8 cellular contexts compared by ENCODE assay signal in the genomic region with DNA sequence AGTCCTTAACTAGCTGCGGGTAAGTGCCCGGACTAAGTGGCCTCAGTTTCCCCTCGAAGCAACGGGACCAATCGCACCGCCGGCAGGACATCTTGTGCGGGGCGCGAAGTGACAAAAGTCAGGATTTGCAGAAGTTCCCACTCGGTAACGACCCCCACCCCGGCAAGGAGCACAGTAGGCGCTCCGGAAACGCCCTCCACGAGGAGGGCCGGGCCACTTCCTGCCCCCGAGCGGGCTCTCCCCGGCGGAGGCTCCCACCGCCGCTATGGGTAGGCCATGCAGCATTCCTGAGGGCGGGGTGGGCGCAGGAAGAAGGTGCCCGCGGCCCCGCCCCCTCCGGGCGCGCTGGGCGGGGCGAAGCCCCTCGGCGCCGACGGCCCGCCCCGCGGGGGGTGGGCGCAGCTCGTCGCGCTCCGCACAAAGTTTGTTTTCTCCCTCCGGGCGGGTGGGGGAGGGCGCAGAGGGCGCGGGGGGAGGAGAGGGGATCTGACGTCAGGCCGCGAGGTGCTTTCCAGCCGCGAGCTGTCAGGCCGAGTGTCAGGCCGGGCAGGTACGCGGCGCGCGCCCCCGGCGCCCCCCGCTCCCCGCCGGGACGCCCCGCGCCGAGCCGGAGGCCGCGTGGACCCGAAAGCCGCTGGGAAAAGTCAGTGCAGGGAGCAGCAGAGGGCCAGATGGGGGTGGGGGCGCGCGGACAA. TPM values are rescaled to one million over a fixed set of nuclear protein-coding genes. Genes with fewer than 3 reads are reported as not detected.
DNase-seq lines count a peak whose midpoint lies in the region; ATAC-seq and TF ChIP-seq lines count a peak whose summit lies in the region.

A gene (plus strand): TSS at position 495 of the 695 bp plus-strand sequence. CDS start 5,178 bp downstream, outside the sequence.

- H3F3A ChIP-seq in neural cell (ENCODE audit: insufficient read depth, low read length, poor library complexity, severe bottlenecking): no peaks in the 10 kb centered on the region

- H2AFZ ChIP-seq in neural cell (ENCODE audit: low read depth, low read length): no peak within 1 kb of the TSS

- peaks cover 26% of the 10 kb centered on the region for H3K36me3 Mint-ChIP-seq in activated T-helper 2 cell treated with anti-CD3 and anti-CD28 coated beads, Interferon-gamma antibody, Interleukin-2, Interleukin-4, amounts not matched to agents 10 μg/mL and 5 μg/mL and 100 μg/mL, durations not matched to agents 14 hours and 24 hours and 36 hours (ENCODE audit: low read depth)

- no peaks in the 10 kb centered on the region for H4K20me1 ChIP-seq in neural cell (ENCODE audit: insufficient read depth)

- H3K27me3 Mint-ChIP-seq in activated T-helper 2 cell treated with anti-CD3 and anti-CD28 coated beads, Interferon-gamma antibody, Interleukin-2, Interleukin-4, amounts not matched to agents 10 μg/mL and 5 μg/mL and 100 μg/mL, durations not matched to agents 14 hours and 24 hours and 36 hours (ENCODE audit: low read depth): no peaks in the 10 kb centered on the region

- no peak for TF ChIP-seq RAD21 in neural cell (conservative IDR thresholded peaks at IDR 0.05)

- peak within 1 kb of the TSS; percentile 97 for H3K4me3 Mint-ChIP-seq in activated T-helper 2 cell treated with anti-CD3 and anti-CD28 coated beads, Interferon-gamma antibody, Interleukin-2, Interleukin-4, amounts not matched to agents 10 μg/mL and 5 μg/mL and 100 μg/mL, durations not matched to agents 14 hours and 24 hours and 36 hours (ENCODE audit: low read depth)

- peak within 1 kb of the TSS; percentile 39 for H3K4me2 ChIP-seq in neural cell (ENCODE audit: low read length)

- peak within 1 kb of the TSS; percentile 99 for H3K27ac Mint-ChIP-seq in activated T-helper 2 cell treated with anti-CD3 and anti-CD28 coated beads, Interferon-gamma antibody, Interleukin-2, Interleukin-4, amounts not matched to agents 10 μg/mL and 5 μg/mL and 100 μg/mL, durations not matched to agents 14 hours and 24 hours and 36 hours

- H3K79me2 ChIP-seq in neural cell (replicated peaks; ENCODE audit: insufficient read depth, low read length): peaks cover 24% of the 10 kb centered on the region

- WGBS in stomach, 5 donors: 2 to 32% (median 4%) methylated on average over 11 to 80 of the region's 80 CpGs

- H3K36me3 ChIP-seq in RWPE2 (ENCODE audit: low read depth): no peaks in the 10 kb centered on the region
- H3K36me3 ChIP-seq in neural cell (ENCODE audit: insufficient read depth, low read length): no peaks in the 10 kb centered on the region
- no peaks in the 10 kb centered on the region for H3K36me3 ChIP-seq in stomach

- H3K27me3 ChIP-seq in RWPE2 (ENCODE audit: insufficient read depth, poor library complexity, severe bottlenecking): no peaks in the 10 kb centered on the region
- peaks cover 22% of the 10 kb centered on the region for H3K27me3 ChIP-seq in neural cell (ENCODE audit: insufficient read depth, low read depth, low read length)
- H3K27me3 ChIP-seq in stomach: no peaks in the 10 kb centered on the region

- TF ChIP-seq POLR2A in stomach (IDR thresholded peaks at IDR 0.05): no peak

- ATAC-seq in GM19452 (IDR thresholded peaks at IDR 0.05; ENCODE audit: unreplicated experiment) (peak; percentile 59), RWPE2 (ENCODE audit: low read depth) (peak; percentile 60)

- TF ChIP-seq CTCF in RWPE2 (IDR thresholded peaks at IDR 0.05; ENCODE audit: poor library complexity, severe bottlenecking): no peak
- no peak for TF ChIP-seq CTCF in neural cell (IDR thresholded peaks at IDR 0.05; ENCODE audit: poor library complexity, severe bottlenecking)
- no peak for TF ChIP-seq CTCF in stomach (IDR thresholded peaks at IDR 0.05)

- H3K9me2 ChIP-seq in neural cell (ENCODE audit: insufficient read depth, low read length): no peaks in the 10 kb centered on the region

- H3K4me1 Mint-ChIP-seq in activated T-helper 2 cell treated with anti-CD3 and anti-CD28 coated beads, Interferon-gamma antibody, Interleukin-2, Interleukin-4, amounts not matched to agents 10 μg/mL and 5 μg/mL and 100 μg/mL, durations not matched to agents 14 hours and 24 hours and 36 hours (ENCODE audit: low read depth): peaks cover 34% of the 10 kb centered on the region

- intact Hi-C loops in activated T-helper 2 cell treated with anti-CD3 and anti-CD28 coated beads, Interferon-gamma antibody, Interleukin-2, Interleukin-4, amounts not matched to agents 10 μg/mL and 5 μg/mL and 100 μg/mL, durations not matched to agents 14 hours and 24 hours and 36 hours (cut with micrococcal nuclease): loop anchor here (1.0 to 2.0 kb wide), 4 partner anchors 16 to 72 kb away; a partner anchor contains a TSS
- intact Hi-C loops in stomach (cut with DNase I; ENCODE audit: low total_unique reads): no loop called here

- peak within 1 kb of the TSS; percentile 88 for H3K4me3 ChIP-seq in RWPE2 (ENCODE audit: severe bottlenecking)
- H3K4me3 ChIP-seq in neural cell (ENCODE audit: low read length): peak within 1 kb of the TSS; percentile 70
- peak within 1 kb of the TSS; percentile 74 to 89 (median 82) for H3K4me3 ChIP-seq in stomach

- peak within 1 kb of the TSS; percentile 46 for H3K9ac ChIP-seq in neural cell (ENCODE audit: low read length)

- H3K9me3 Mint-ChIP-seq in activated T-helper 2 cell treated with anti-CD3 and anti-CD28 coated beads, Interferon-gamma antibody, Interleukin-2, Interleukin-4, amounts not matched to agents 10 μg/mL and 5 μg/mL and 100 μg/mL, durations not matched to agents 14 hours and 24 hours and 36 hours: no peaks in the 10 kb centered on the region

- H3K9me3 ChIP-seq in RWPE2 (ENCODE audit: severe bottlenecking): no peaks in the 10 kb centered on the region
- no peaks in the 10 kb centered on the region for H3K9me3 ChIP-seq in neural cell (ENCODE audit: low read length)
- no peaks in the 10 kb centered on the region for H3K9me3 ChIP-seq in stomach

- TF ChIP-seq EP300 in neural cell (conservative IDR thresholded peaks at IDR 0.05; ENCODE audit: poor library complexity, severe bottlenecking) (no peak), stomach (IDR thresholded peaks at IDR 0.05) (no peak)

- H3K4me1 ChIP-seq in RWPE2 (ENCODE audit: insufficient read depth, poor library complexity, severe bottlenecking) (peaks cover 7% of the 10 kb centered on the region), stomach (peaks cover 15 to 34% (median 31%) of the 10 kb centered on the region in 4 donors)

- H3K27ac ChIP-seq in RWPE2 (ENCODE audit: poor library complexity, severe bottlenecking) (peak within 1 kb of the TSS; percentile 58), neural cell (ENCODE audit: low read length) (no peak within 1 kb of the TSS), stomach (peak within 1 kb of the TSS; percentile 87 to 97 (median 94))

- DNase-seq in CMK (ENCODE audit: low read depth): peak; percentile 78
- DNase-seq in HPDE6-E6E7 (ENCODE audit: extremely low spot score): peak; percentile 86
- peak; percentile 98 for DNase-seq in RWPE2 (ENCODE audit: low spot score)
- DNase-seq in activated T-helper 2 cell treated with anti-CD3 and anti-CD28 coated beads, Interferon-gamma antibody, Interleukin-2, Interleukin-4, amounts not matched to agents 10 μg/mL and 5 μg/mL and 100 μg/mL, durations not matched to agents 14 hours and 24 hours and 36 hours (ENCODE audit: low spot score): peak; percentile 78
- DNase-seq in fibroblast of peridontal ligament (ENCODE audit: extremely low read depth): peak; percentile 29
- peak; percentile 79 for DNase-seq in stomach

TF ChIP-seq in neural cell, 6 proteins besides CTCF, POLR2A, EP300 and RAD21:
- TF ChIP-seq POLR2AphosphoS5 (IDR thresholded peaks at IDR 0.05) (no peak), EZH2 (IDR thresholded peaks at IDR 0.05; ENCODE audit: borderline replicate concordance, insufficient read depth, low read length, poor library complexity, severe bottlenecking) (no peak), MXI1 (conservative IDR thresholded peaks at IDR 0.05; ENCODE audit: poor library complexity, severe bottlenecking) (no peak), TAF1 (IDR thresholded peaks at IDR 0.05; ENCODE audit: low read depth) (no peak), SMC3 (conservative IDR thresholded peaks at IDR 0.05; ENCODE audit: poor library complexity) (no peak)
- TF ChIP-seq, protein P1, sequence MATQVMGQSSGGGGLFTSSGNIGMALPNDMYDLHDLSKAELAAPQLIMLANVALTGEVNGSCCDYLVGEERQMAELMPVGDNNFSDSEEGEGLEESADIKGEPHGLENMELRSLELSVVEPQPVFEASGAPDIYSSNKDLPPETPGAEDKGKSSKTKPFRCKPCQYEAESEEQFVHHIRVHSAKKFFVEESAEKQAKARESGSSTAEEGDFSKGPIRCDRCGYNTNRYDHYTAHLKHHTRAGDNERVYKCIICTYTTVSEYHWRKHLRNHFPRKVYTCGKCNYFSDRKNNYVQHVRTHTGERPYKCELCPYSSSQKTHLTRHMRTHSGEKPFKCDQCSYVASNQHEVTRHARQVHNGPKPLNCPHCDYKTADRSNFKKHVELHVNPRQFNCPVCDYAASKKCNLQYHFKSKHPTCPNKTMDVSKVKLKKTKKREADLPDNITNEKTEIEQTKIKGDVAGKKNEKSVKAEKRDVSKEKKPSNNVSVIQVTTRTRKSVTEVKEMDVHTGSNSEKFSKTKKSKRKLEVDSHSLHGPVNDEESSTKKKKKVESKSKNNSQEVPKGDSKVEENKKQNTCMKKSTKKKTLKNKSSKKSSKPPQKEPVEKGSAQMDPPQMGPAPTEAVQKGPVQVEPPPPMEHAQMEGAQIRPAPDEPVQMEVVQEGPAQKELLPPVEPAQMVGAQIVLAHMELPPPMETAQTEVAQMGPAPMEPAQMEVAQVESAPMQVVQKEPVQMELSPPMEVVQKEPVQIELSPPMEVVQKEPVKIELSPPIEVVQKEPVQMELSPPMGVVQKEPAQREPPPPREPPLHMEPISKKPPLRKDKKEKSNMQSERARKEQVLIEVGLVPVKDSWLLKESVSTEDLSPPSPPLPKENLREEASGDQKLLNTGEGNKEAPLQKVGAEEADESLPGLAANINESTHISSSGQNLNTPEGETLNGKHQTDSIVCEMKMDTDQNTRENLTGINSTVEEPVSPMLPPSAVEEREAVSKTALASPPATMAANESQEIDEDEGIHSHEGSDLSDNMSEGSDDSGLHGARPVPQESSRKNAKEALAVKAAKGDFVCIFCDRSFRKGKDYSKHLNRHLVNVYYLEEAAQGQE (IDR thresholded peaks at IDR 0.05; ENCODE audit: borderline replicate concordance): no peak

RNA-seq across cellular contexts. Expression of the gene that starts here (rescaled TPM):
- 44.3 and 50.6 TPM in 2 replicates for total RNA-seq in activated T-helper 2 cell treated with anti-CD3 and anti-CD28 coated beads, Interferon-gamma antibody, Interleukin-2, Interleukin-4, amounts not matched to agents 10 μg/mL and 5 μg/mL and 100 μg/mL, durations not matched to agents 14 hours and 24 hours and 36 hours
- 3.3 and 3.4 TPM in 2 replicates for polyA plus RNA-seq in neural cell
- 1.2 and 1.5 TPM in 2 replicates for polyA minus RNA-seq in neural cell
- total RNA-seq in stomach: 10 to 100 TPM in 4 of 5 donors, not detected in 1; 14.9 to 24.6 (median 18.7) TPM
- polyA plus RNA-seq in stomach: 1 to 10 TPM; 4.6 to 5.2 (median 4.8) TPM

Comparison
In these comparisons a context has a peak if more than half of its experiments do, and no peak if none do; other contexts are left out.
1. DNase-seq: peak in every context shown above with its lines; median percentile 98 in RWPE2; 86 in HPDE6-E6E7; 79 in stomach; 78 in CMK; 78 in activated T-helper 2 cell treated with anti-CD3 and anti-CD28 coated beads, Interferon-gamma antibody, Interleukin-2, Interleukin-4, amounts not matched to agents 10 μg/mL and 5 μg/mL and 100 μg/mL, durations not matched to agents 14 hours and 24 hours and 36 hours; 29 in fibroblast of peridontal ligament.